In the genomic region with DNA sequence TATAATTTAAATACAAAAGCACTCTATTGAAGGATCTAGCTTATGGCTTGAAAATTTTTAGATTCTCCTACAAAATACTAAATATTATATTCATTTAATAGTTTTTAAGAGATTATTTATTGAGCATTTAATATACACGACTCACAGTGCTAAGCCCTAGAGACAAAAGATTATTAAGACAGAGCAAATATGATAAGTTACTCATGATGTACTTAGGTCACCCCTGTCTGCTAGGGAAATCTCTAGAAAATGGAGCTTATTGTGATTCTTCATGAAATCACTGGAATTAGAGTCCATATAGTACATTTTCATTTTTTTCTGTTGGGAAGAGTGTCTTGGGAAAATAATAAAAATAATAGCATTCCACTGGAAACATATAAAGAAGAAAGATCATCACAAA, we compare ENCODE assay signal across 30 cellular contexts. TPM values are rescaled to one million over a fixed set of nuclear protein-coding genes. Genes with fewer than 3 reads are reported as not detected.
"Had no signal": no experiment of that assay in that cellular context is flagged by ENCODE, and none has a peak within 500 bp of the region (broad histone marks: within the 10 kb centered on the region; RNA-seq: fewer than 3 reads in every experiment).

No MANE protein-coding gene starts in this region.

- H3K27me3 ChIP-seq: colonic mucosa, SJSA1 had no signal

- DNase-seq: activated B cell treated with CpG ODN at 0.5 μM for 24 hours; activated CD4-positive, alpha-beta memory T cell treated with anti-CD3 and anti-CD28 coated beads for 36 hours; activated CD4-positive, alpha-beta T cell treated with anti-CD3 and anti-CD28 coated beads for 4 hours; activated CD4-positive, alpha-beta T cell treated with anti-CD3 and anti-CD28 coated beads, Interleukin-2, amount 50 U/mL, for 1 hour; activated CD4-positive, CD25-positive, alpha-beta regulatory T cell treated with anti-CD3 and anti-CD28 coated beads, Interleukin-2, amount 50 U/mL, for 72 hours; activated CD8-positive, alpha-beta memory T cell treated with anti-CD3 and anti-CD28 coated beads, Interleukin-2, amount 50 U/mL, for 4 hours; activated gamma-delta T cell treated with Interleukin-2 at 50 U/mL for 16 hours; activated naive CD4-positive, alpha-beta T cell treated with anti-CD3 and anti-CD28 coated beads for 36 hours; activated T-cell treated with anti-CD3 and anti-CD28 coated beads for 4 hours; activated T-cell treated with anti-CD3 and anti-CD28 coated beads, Interleukin-2, amount 50 U/mL, for 4 hours; adrenal gland; central memory CD4-positive, alpha-beta T cell; colonic mucosa; NCI-H1105; NCI-H1417 treated with DMSO at 0.1 percent for 48 hours; NCI-H1930; NCI-H2081 treated with DMSO at 0.1 percent for 48 hours; NCI-H345; NCI-H526; NCI-H748 treated with DMSO at 0.1 percent for 48 hours; SHP77; SK-N-SH had no signal

- FAIRE-seq: astrocyte had no signal

- H3K4me2 ChIP-seq: SK-N-SH had no signal

- ATAC-seq: activated naive CD4-positive, alpha-beta T cell treated with anti-CD3 and anti-CD28 coated beads, Interleukin-2, amount 50 U/mL, for 72 hours; activated T-cell treated with anti-CD3 and anti-CD28 coated beads, Interleukin-2, amount 50 U/mL, for 4 hours had no signal

- H3K27ac Mint-ChIP-seq: activated B cell treated with CpG ODN at 0.5 μM for 24 hours; activated CD4-positive, alpha-beta memory T cell treated with anti-CD3 and anti-CD28 coated beads for 36 hours; activated naive CD4-positive, alpha-beta T cell treated with anti-CD3 and anti-CD28 coated beads for 36 hours; activated naive CD4-positive, alpha-beta T cell treated with anti-CD3 and anti-CD28 coated beads, Interleukin-2, amount 50 U/mL, for 72 hours; activated T-helper 1 cell treated with anti-CD3 and anti-CD28 coated beads, Interleukin-12 subunit alpha, Interleukin-12 subunit beta, Interleukin-2, Interleukin-4 antibody, amounts not matched to agents 30 ng/mL and 10 ng/mL and 1 ng/mL, durations not matched to agents 14 hours and 24 hours and 36 hours; brain; T-helper 1 cell treated with Interleukin-12 subunit alpha and Interleukin-12 subunit beta and Interleukin-4 antibody, amounts not matched to agents 30 μg/mL and 1 μg/mL, for 36 hours; T-helper 2 cell treated with Interferon-gamma antibody and Interleukin-4, amounts not matched to agents 5 μg/mL and 100 μg/mL, for 36 hours had no signal

- H3K36me3 ChIP-seq: adrenal gland, colonic mucosa, SJSA1 had no signal

- H3K9ac ChIP-seq: SK-N-SH had no signal

- H3K36me3 Mint-ChIP-seq: activated CD4-positive, alpha-beta memory T cell treated with anti-CD3 and anti-CD28 coated beads for 36 hours; activated naive CD4-positive, alpha-beta T cell treated with anti-CD3 and anti-CD28 coated beads, Interleukin-2, amount 50 U/mL, for 72 hours; brain had no signal

- H3K9me3 Mint-ChIP-seq: activated B cell treated with CpG ODN at 0.5 μM for 24 hours; activated CD4-positive, alpha-beta memory T cell treated with anti-CD3 and anti-CD28 coated beads for 36 hours; activated naive CD4-positive, alpha-beta T cell treated with anti-CD3 and anti-CD28 coated beads for 36 hours; activated naive CD4-positive, alpha-beta T cell treated with anti-CD3 and anti-CD28 coated beads, Interleukin-2, amount 50 U/mL, for 72 hours; activated T-cell treated with anti-CD3 and anti-CD28 coated beads, Interleukin-2, amount 50 U/mL, for 4 hours; activated T-helper 1 cell treated with anti-CD3 and anti-CD28 coated beads, Interleukin-12 subunit alpha, Interleukin-12 subunit beta, Interleukin-2, Interleukin-4 antibody, amounts not matched to agents 30 ng/mL and 10 ng/mL and 1 ng/mL, durations not matched to agents 14 hours and 24 hours and 36 hours; T-helper 1 cell treated with Interleukin-12 subunit alpha and Interleukin-12 subunit beta and Interleukin-4 antibody, amounts not matched to agents 30 μg/mL and 1 μg/mL, for 36 hours; T-helper 2 cell treated with Interferon-gamma antibody and Interleukin-4, amounts not matched to agents 5 μg/mL and 100 μg/mL, for 36 hours had no signal

- H3K4me1 ChIP-seq: adrenal gland, colonic mucosa, SJSA1 had no signal

- H3K27me3 Mint-ChIP-seq: brain had no signal

- H3K4me3 Mint-ChIP-seq: activated B cell treated with CpG ODN at 0.5 μM for 24 hours; activated CD4-positive, alpha-beta memory T cell treated with anti-CD3 and anti-CD28 coated beads for 36 hours; activated naive CD4-positive, alpha-beta T cell treated with anti-CD3 and anti-CD28 coated beads for 36 hours; activated T-cell treated with anti-CD3 and anti-CD28 coated beads, Interleukin-2, amount 50 U/mL, for 4 hours; activated T-helper 1 cell treated with anti-CD3 and anti-CD28 coated beads, Interleukin-12 subunit alpha, Interleukin-12 subunit beta, Interleukin-2, Interleukin-4 antibody, amounts not matched to agents 30 ng/mL and 10 ng/mL and 1 ng/mL, durations not matched to agents 14 hours and 24 hours and 36 hours; brain; T-helper 1 cell treated with Interleukin-12 subunit alpha and Interleukin-12 subunit beta and Interleukin-4 antibody, amounts not matched to agents 30 μg/mL and 1 μg/mL, for 36 hours; T-helper 2 cell treated with Interferon-gamma antibody and Interleukin-4, amounts not matched to agents 5 μg/mL and 100 μg/mL, for 36 hours had no signal

- H3K9me3 ChIP-seq: adrenal gland, colonic mucosa, SJSA1, SK-N-SH had no signal

- H3K4me3 ChIP-seq: adrenal gland, colonic mucosa, SJSA1 had no signal

- H3K9me2 ChIP-seq: SK-N-SH had no signal

- H3K27ac ChIP-seq: adrenal gland, colonic mucosa, SJSA1, VCaP had no signal

- H3K4me1 Mint-ChIP-seq: activated B cell treated with CpG ODN at 0.5 μM for 24 hours, brain had no signal

RNA-seq across cellular contexts. Expression of a gene that starts 37.8 kb away (rescaled TPM):
- total RNA-seq: activated B cell treated with CpG ODN at 0.5 μM for 24 hours; activated CD4-positive, alpha-beta memory T cell treated with anti-CD3 and anti-CD28 coated beads for 36 hours; activated naive CD4-positive, alpha-beta T cell treated with anti-CD3 and anti-CD28 coated beads for 36 hours; activated naive CD4-positive, alpha-beta T cell treated with anti-CD3 and anti-CD28 coated beads, Interleukin-2, amount 50 U/mL, for 72 hours; activated T-helper 1 cell treated with anti-CD3 and anti-CD28 coated beads, Interleukin-12 subunit alpha, Interleukin-12 subunit beta, Interleukin-2, Interleukin-4 antibody, amounts not matched to agents 30 ng/mL and 10 ng/mL and 1 ng/mL, durations not matched to agents 14 hours and 24 hours and 36 hours had no signal
